Comparison of ENCODE assay signal across 13 cellular contexts in genomic region chr3:52268036-52268435, GRCh38. TPM values are rescaled to one million over a fixed set of nuclear protein-coding genes. Genes with fewer than 3 reads are reported as not detected.
DNase-seq lines count a peak whose midpoint lies in the region; ATAC-seq and TF ChIP-seq lines count a peak whose summit lies in the region.
"Had no signal": no experiment of that assay in that cellular context is flagged by ENCODE, and none has a peak within 500 bp of the region (broad histone marks: within the 10 kb centered on the region; RNA-seq: fewer than 3 reads in every experiment).

No MANE protein-coding gene starts in this region.

- peak; percentile 46 for DNase-seq in stimulated activated CD4-positive, alpha-beta T cell treated with anti-CD3 and anti-CD28 coated beads, Interleukin-12 subunit alpha, Interleukin-12 subunit beta, amount 100 ng/mL, for 4 hours
- no peak for DNase-seq in stimulated activated CD4-positive, alpha-beta T cell treated with anti-CD3 and anti-CD28 coated beads, Interleukin-2, amount 100 ng/mL, for 48 hours
- DNase-seq in activated naive CD4-positive, alpha-beta T cell treated with anti-CD3 and anti-CD28 coated beads, Interleukin-2, amount 50 U/mL, for 72 hours (ENCODE audit: low spot score in 2 of 2), result peak in 1 of 2 donors; percentile 59
- DNase-seq in mucosa of descending colon (peak in 1 of 3 donors; percentile 9), NCI-H774 (lab: John Stamatoyannopoulos, UW) (no peak), kidney tubule cell (ENCODE audit: low spot score) (no peak), NCI-H2029 (lab: John Stamatoyannopoulos, UW) (no peak)
- DNase-seq: GF-D8, NCI-H1694 treated with DMSO at 0.1 percent for 48 hours, sigmoid colon, WERI-Rb-1 had no signal

- peaks cover 20% of the 10 kb centered on the region for H3K4me1 ChIP-seq in mucosa of descending colon (ENCODE audit: low read depth)

- TF ChIP-seq CTCF in mucosa of descending colon (IDR thresholded peaks at IDR 0.05), result no peak

- H3K27ac Mint-ChIP-seq in activated naive CD4-positive, alpha-beta T cell treated with anti-CD3 and anti-CD28 coated beads, Interleukin-2, amount 50 U/mL, for 72 hours, result peak overlapping the region; percentile 95 to 97

- no peaks in the 10 kb centered on the region for H3K9me3 Mint-ChIP-seq in activated naive CD4-positive, alpha-beta T cell treated with anti-CD3 and anti-CD28 coated beads, Interleukin-2, amount 50 U/mL, for 72 hours

- ATAC-seq in activated naive CD4-positive, alpha-beta T cell treated with anti-CD3 and anti-CD28 coated beads, Interleukin-2, amount 50 U/mL, for 72 hours, result peak; percentile 80 to 83
- peak; percentile 18 for ATAC-seq in mucosa of descending colon
- no peak for ATAC-seq in GM18858 (IDR thresholded peaks at IDR 0.05; ENCODE audit: unreplicated experiment)

- H3K36me3 ChIP-seq in mucosa of descending colon (ENCODE audit: low read depth), result peaks cover 11% of the 10 kb centered on the region

- peaks cover 35 to 82% of the 10 kb centered on the region in 2 donors for H3K36me3 Mint-ChIP-seq in activated naive CD4-positive, alpha-beta T cell treated with anti-CD3 and anti-CD28 coated beads, Interleukin-2, amount 50 U/mL, for 72 hours

- H3K9me3 ChIP-seq in mucosa of descending colon, result no peaks in the 10 kb centered on the region
- H3K9me3 ChIP-seq: sigmoid colon had no signal

- no peak overlapping the region for H3K4me3 ChIP-seq in mucosa of descending colon
- H3K4me3 ChIP-seq: sigmoid colon had no signal

- intact Hi-C loops in mucosa of descending colon (cut with DNase I, micrococcal nuclease), result no loop called here

RNA-seq across cellular contexts. Expression of gene WDR82, which starts 10.4 kb away (rescaled TPM):
- total RNA-seq in activated naive CD4-positive, alpha-beta T cell treated with anti-CD3 and anti-CD28 coated beads, Interleukin-2, amount 50 U/mL, for 72 hours, result 100 to 1,000 TPM in 1 of 2 donors, 10 to 100 TPM in 1; 96.6 to 129 TPM
- total RNA-seq in mucosa of descending colon, result 10 to 100 TPM; 55.8 to 83.1 (median 62.9) TPM

RNA-seq across cellular contexts. Expression of gene GLYCTK, which starts 19.6 kb away (rescaled TPM):
- 10 to 100 TPM; 20.4 to 24.1 TPM for total RNA-seq in activated naive CD4-positive, alpha-beta T cell treated with anti-CD3 and anti-CD28 coated beads, Interleukin-2, amount 50 U/mL, for 72 hours
- 10 to 100 TPM; 37.1 to 78.6 (median 42.7) TPM for total RNA-seq in mucosa of descending colon

RNA-seq across cellular contexts. Expression of gene PPM1M, which starts 22.5 kb away (rescaled TPM):
- 10 to 100 TPM; 52.3 to 74.1 TPM for total RNA-seq in activated naive CD4-positive, alpha-beta T cell treated with anti-CD3 and anti-CD28 coated beads, Interleukin-2, amount 50 U/mL, for 72 hours
- total RNA-seq in mucosa of descending colon, result 10 to 100 TPM in 1 of 3 donors, 1 to 10 TPM in 2; 3.9 to 21.4 (median 9.7) TPM

RNA-seq across cellular contexts. Expression of gene TWF2, which starts 29.1 kb away (rescaled TPM):
- 100 to 1,000 TPM in 1 of 2 donors, 10 to 100 TPM in 1; 75.8 to 139 TPM for total RNA-seq in activated naive CD4-positive, alpha-beta T cell treated with anti-CD3 and anti-CD28 coated beads, Interleukin-2, amount 50 U/mL, for 72 hours
- total RNA-seq in mucosa of descending colon, result 10 to 100 TPM; 39.1 to 41.1 (median 41.0) TPM

RNA-seq across cellular contexts. Expression of gene TLR9, which starts 42.6 kb away (rescaled TPM):
- under 1 TPM; 0.18 to 0.86 TPM for total RNA-seq in activated naive CD4-positive, alpha-beta T cell treated with anti-CD3 and anti-CD28 coated beads, Interleukin-2, amount 50 U/mL, for 72 hours
- total RNA-seq in mucosa of descending colon, result under 1 TPM in 2 of 3 donors, not detected in 1; 0.77 to 0.89 TPM
- total RNA-seq: epithelial cell of proximal tubule had no signal
